Comparison of ENCODE assay signal across 8 cellular contexts in genomic region chr10:32346551-32347362, GRCh38. TPM values are rescaled to one million over a fixed set of nuclear protein-coding genes. Genes with fewer than 3 reads are reported as not detected.
A peak's percentile ranks its signal among the peaks of the same experiment; 100 is the strongest.
DNase-seq lines count a peak whose midpoint lies in the region; ATAC-seq and TF ChIP-seq lines count a peak whose summit lies in the region.

EPC1 (minus strand) TSS chr10:32347158; CDS start chr10:32346915, 243 bp downstream.

- no peak for TF ChIP-seq RAD21 in SK-N-SH (IDR thresholded peaks at IDR 0.05; ENCODE audit: low read length)

- H3K9me2 ChIP-seq in SK-N-SH: no peaks in the 10 kb centered on the region

- H3K36me3 ChIP-seq in SK-N-SH (replicated peaks in 1 of 2; ENCODE audit: control insufficient read depth in 1 of 2, insufficient read depth in 2 of 2, low read length in 1 of 2) (peaks cover 9 to 17% of the 10 kb centered on the region in 2 experiments), ovary (no peaks in the 10 kb centered on the region), thymus (ENCODE audit: control insufficient read depth, insufficient read depth) (no peaks in the 10 kb centered on the region)

- H4K20me1 ChIP-seq in SK-N-SH (ENCODE audit: insufficient read depth): peaks cover 42% of the 10 kb centered on the region

- POLR2A ChIA-PET in SK-N-SH (lab: Yijun Ruan, JAX): interaction anchor here (0.6 to 1.8 kb wide), 6 partner anchors 9 to 634 kb away, joined by 3 to 7 read pairs (median 4); no protein-coding TSS in a partner anchor

- H3K4me3 Mint-ChIP-seq in glutamatergic neuron (ENCODE audit: unreplicated experiment): peak within 1 kb of the TSS; percentile 88

- WGBS in SK-N-SH (ENCODE audit: low lambda C conversion rate): under 1% methylated on average over 37 of the region's 97 CpGs
- 0 to 1% (median 1%) methylated on average over 41 to 97 of the region's 97 CpGs for WGBS in ovary, 3 donors
- WGBS in thymus: under 1% methylated on average over 97 of the region's 97 CpGs

- peak within 1 kb of the TSS; percentile 82 to 92 for H3K4me3 ChIP-seq in SK-N-SH (ENCODE audit: low read depth in 2 of 2, low read length in 1 of 2)
- H3K4me3 ChIP-seq in ovary: peak within 1 kb of the TSS; percentile 85
- peak within 1 kb of the TSS; percentile 78 for H3K4me3 ChIP-seq in thymus (ENCODE audit: low read length)

- intact Hi-C loops in ovary (cut with DNase I): loop anchor here in 3 of 4 donors (1.0 to 10.0 kb wide), 5 partner anchors 89 to 611 kb away; partner anchors contain the start of genes CCDC7 (in 1 of the 3), ITGB1 (in 1 of the 3) and KIF5B (in 1 of the 3)

- ATAC-seq in activated naive CD4-positive, alpha-beta T cell treated with anti-CD3 and anti-CD28 coated beads, Interleukin-2, amount 50 U/mL, for 72 hours: peak; percentile 72 to 80

- TF ChIP-seq CTCF in SK-N-SH (IDR thresholded peaks at IDR 0.05) (no peak), glutamatergic neuron (IDR thresholded peaks at IDR 0.05; ENCODE audit: partially characterized antibody, unreplicated experiment) (no peak), ovary (IDR thresholded peaks at IDR 0.05) (no peak)

- no peaks in the 10 kb centered on the region for H3K9me3 Mint-ChIP-seq in activated naive CD4-positive, alpha-beta T cell treated with anti-CD3 and anti-CD28 coated beads, Interleukin-2, amount 50 U/mL, for 72 hours
- H3K9me3 Mint-ChIP-seq in glutamatergic neuron (ENCODE audit: unreplicated experiment): peaks cover 9% of the 10 kb centered on the region

- H3K79me2 ChIP-seq in SK-N-SH (ENCODE audit: insufficient read depth): peaks cover 50% of the 10 kb centered on the region

- TF ChIP-seq EP300 in SK-N-SH (IDR thresholded peaks at IDR 0.05; ENCODE audit: borderline replicate concordance in 1 of 2, low read depth in 1 of 2, low read length in 1 of 2) (no peak), ovary (IDR thresholded peaks at IDR 0.05) (no peak)

- H3K4me2 ChIP-seq in SK-N-SH: peak within 1 kb of the TSS; percentile 74

- peak; percentile 87 for DNase-seq in GDM1 (lab: John Stamatoyannopoulos, UW)
- DNase-seq in GOT3 (lab: John Stamatoyannopoulos, UW): peak; percentile 78
- DNase-seq in LHCN-M2 (ENCODE audit: low read depth): peak; percentile 85
- peak; percentile 97 for DNase-seq in SK-N-SH
- peak; percentile 81 to 86 for DNase-seq in activated naive CD4-positive, alpha-beta T cell treated with anti-CD3 and anti-CD28 coated beads, Interleukin-2, amount 50 U/mL, for 72 hours (ENCODE audit: low spot score in 2 of 2)
- DNase-seq in glutamatergic neuron: peak; percentile 80
- peak; percentile 89 to 91 (median 90) for DNase-seq in ovary

- TF ChIP-seq POLR2A in ovary (IDR thresholded peaks at IDR 0.05): peak; percentile 86

- H3K9me3 ChIP-seq in SK-N-SH (no peaks in the 10 kb centered on the region), ovary (no peaks in the 10 kb centered on the region), thymus (ENCODE audit: control insufficient read depth) (no peaks in the 10 kb centered on the region)

- H3K36me3 Mint-ChIP-seq in activated naive CD4-positive, alpha-beta T cell treated with anti-CD3 and anti-CD28 coated beads, Interleukin-2, amount 50 U/mL, for 72 hours: peaks cover 6 to 9% of the 10 kb centered on the region in 2 donors
- no peaks in the 10 kb centered on the region for H3K36me3 Mint-ChIP-seq in glutamatergic neuron (ENCODE audit: unreplicated experiment)

- H3K4me1 Mint-ChIP-seq in glutamatergic neuron (ENCODE audit: low read depth, unreplicated experiment): peaks cover 26% of the 10 kb centered on the region

- H3K27me3 ChIP-seq in SK-N-SH (ENCODE audit: insufficient read depth) (no peaks in the 10 kb centered on the region), ovary (no peaks in the 10 kb centered on the region), thymus (ENCODE audit: control insufficient read depth, insufficient read depth) (no peaks in the 10 kb centered on the region)

- H3K27me3 Mint-ChIP-seq in glutamatergic neuron (ENCODE audit: unreplicated experiment): peaks cover 6% of the 10 kb centered on the region

- H2AFZ ChIP-seq in SK-N-SH (ENCODE audit: low read depth): peak within 1 kb of the TSS; percentile 86; the same call in 1 of the 2 replicates

- H3F3A ChIP-seq in SK-N-SH (replicated peaks; ENCODE audit: insufficient read depth): peaks cover 8% of the 10 kb centered on the region

- H3K27ac Mint-ChIP-seq in activated naive CD4-positive, alpha-beta T cell treated with anti-CD3 and anti-CD28 coated beads, Interleukin-2, amount 50 U/mL, for 72 hours: peak within 1 kb of the TSS; percentile 98 to 100
- peak within 1 kb of the TSS; percentile 100 for H3K27ac Mint-ChIP-seq in glutamatergic neuron (ENCODE audit: unreplicated experiment)

- H3K27ac ChIP-seq in SK-N-SH (ENCODE audit: low read depth in 2 of 2, low read length in 1 of 2): peak within 1 kb of the TSS; percentile 100
- H3K27ac ChIP-seq in ovary: peak within 1 kb of the TSS; percentile 100
- peak within 1 kb of the TSS; percentile 100 for H3K27ac ChIP-seq in thymus (ENCODE audit: low read depth)

- H3K4me1 ChIP-seq in SK-N-SH (ENCODE audit: control insufficient read depth in 1 of 2, insufficient read depth in 2 of 2, low read depth in 1 of 2, low read length in 1 of 2) (peaks cover 9 to 17% of the 10 kb centered on the region in 2 experiments; a peak in 3 of 4 replicates), ovary (ENCODE audit: insufficient read depth) (peaks cover 5% of the 10 kb centered on the region), thymus (ENCODE audit: control insufficient read depth, insufficient read depth, low read length) (peaks cover 6% of the 10 kb centered on the region)

- H3K9ac ChIP-seq in SK-N-SH: peak within 1 kb of the TSS; percentile 100

- CTCF ChIA-PET in SK-N-SH (lab: Yijun Ruan, JAX): interaction anchor here (0.5 to 3.3 kb wide), 29 partner anchors 11 to 161 kb away, joined by 3 to 61 read pairs (median 6); partner anchors contain the start of gene CCDC7

TF ChIP-seq in SK-N-SH, 30 proteins besides CTCF, POLR2A, EP300 and RAD21 (continues in another document):
- TF ChIP-seq GABPA (IDR thresholded peaks at IDR 0.05; ENCODE audit: low read depth) (no peak), RFX5 (IDR thresholded peaks at IDR 0.05; ENCODE audit: low read length) (no peak), SIN3A (IDR thresholded peaks at IDR 0.05; ENCODE audit: borderline replicate concordance, low read depth, low read length) (peak; percentile 49; the same call in 1 of the 2 replicates), ZBTB33 (IDR thresholded peaks at IDR 0.05; ENCODE audit: borderline replicate concordance, low read depth) (no peak), FOXJ3 (CRISPR knock-in tag; IDR thresholded peaks at IDR 0.05) (no peak), ELF1 (IDR thresholded peaks at IDR 0.05) (no peak), IRF3 (IDR thresholded peaks at IDR 0.05; ENCODE audit: low read depth, low read length) (no peak), MEF2A (IDR thresholded peaks at IDR 0.05; ENCODE audit: borderline replicate concordance, low read depth) (no peak), SMC3 (IDR thresholded peaks at IDR 0.05; ENCODE audit: low read depth, low read length) (no peak), NFIC (IDR thresholded peaks at IDR 0.05; ENCODE audit: borderline replicate concordance) (no peak), EZH2phosphoT487 (IDR thresholded peaks at IDR 0.05; ENCODE audit: borderline replicate concordance, low read depth) (no peak), TCF12 (IDR thresholded peaks at IDR 0.05) (no peak), GATA2 (CRISPR knock-in tag; IDR thresholded peaks at IDR 0.05) (no peak), RCOR1 (IDR thresholded peaks at IDR 0.05; ENCODE audit: low read length) (no peak), MXI1 (IDR thresholded peaks at IDR 0.05; ENCODE audit: low read depth, low read length) (no peak), RXRA (IDR thresholded peaks at IDR 0.05; ENCODE audit: borderline replicate concordance, low read depth) (no peak)

RNA-seq across cellular contexts. Expression of gene EPC1, which starts in this region (rescaled TPM):
- total RNA-seq in LHCN-M2 (2014; rRNA removed) (14.9 and 23.0 TPM in 2 replicates), glutamatergic neuron (ENCODE audit: unreplicated experiment) (51.0 TPM), ovary (10 to 100 TPM; 35.6 to 52.9 (median 42.9) TPM)
- 7.8 TPM for polyA plus RNA-seq in LHCN-M2 (2012)
- polyA plus RNA-seq in SK-N-SH (2012; rRNA removed) (21.8 and 30.2 TPM in 2 replicates), ovary (10 to 100 TPM; 31.8 to 40.7 TPM), thymus (35.2 TPM)
- 18.6 and 19.0 TPM in 2 replicates for polyA plus RNA-seq in SK-N-SH (2012; cell fraction: cytosol; rRNA removed)
- 47.6 and 58.4 TPM in 2 replicates for polyA plus RNA-seq in SK-N-SH (2012; cell fraction: nucleus; rRNA removed)
- 10 to 100 TPM; 28.3 to 40.2 TPM for total RNA-seq in activated naive CD4-positive, alpha-beta T cell treated with anti-CD3 and anti-CD28 coated beads, Interleukin-2, amount 50 U/mL, for 72 hours

Comparison
In these comparisons a context has a peak if more than half of its experiments do, and no peak if none do; other contexts are left out.
1. Peak in every context shown above with its lines: DNase-seq, ATAC-seq, H3K4me3 ChIP-seq and H3K27ac ChIP-seq.